14 cellular contexts compared by ENCODE assay signal in the genomic region with DNA sequence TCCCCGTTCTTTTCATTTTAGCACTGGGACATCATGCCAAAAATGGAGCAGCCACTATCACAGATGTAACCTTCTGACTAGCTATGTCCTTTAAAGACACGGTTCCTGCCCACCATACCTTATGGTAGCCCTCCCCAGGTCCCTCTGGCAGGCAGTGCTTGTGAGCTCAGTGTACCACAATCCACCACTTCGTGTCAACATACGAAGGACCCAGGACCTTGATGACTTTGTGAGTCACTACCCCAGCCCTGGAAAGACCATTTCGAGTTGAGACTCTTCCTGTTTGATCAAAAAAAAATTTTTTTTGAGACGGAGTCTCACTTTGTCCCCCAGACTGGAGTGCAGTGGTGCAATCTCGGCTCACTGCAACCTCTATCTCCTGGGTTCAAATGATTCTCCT. TPM values are rescaled to one million over a fixed set of nuclear protein-coding genes. Genes with fewer than 3 reads are reported as not detected.
DNase-seq lines count a peak whose midpoint lies in the region; ATAC-seq and TF ChIP-seq lines count a peak whose summit lies in the region.
"Had no signal": no experiment of that assay in that cellular context is flagged by ENCODE, and none has a peak within 500 bp of the region (broad histone marks: within the 10 kb centered on the region; RNA-seq: fewer than 3 reads in every experiment).

No MANE protein-coding gene starts in this region.

- H3K36me3 ChIP-seq in breast epithelium (peaks cover 5% of the 10 kb centered on the region), adrenal gland (replicated peaks in 1 of 2) (peaks cover 0 to 88% of the 10 kb centered on the region in 2 donors)

- TF ChIP-seq POLR2A in breast epithelium (IDR thresholded peaks at IDR 0.05) (no peak), adrenal gland (IDR thresholded peaks at IDR 0.05) (no peak)

- H3K27ac Mint-ChIP-seq in MCF 10A (ENCODE audit: low read depth, unreplicated experiment): peak overlapping the region; percentile 58
- H3K27ac Mint-ChIP-seq in stimulated activated naive B cell treated with anti-CD40 and anti-IgM and Interleukin-4, amounts not matched to agents 10 μg/mL and 1 μg/mL and 100 μg/mL, for 72 hours: peak overlapping the region; percentile 63

- CTCF ChIA-PET in MCF 10A (lab: Yijun Ruan, JAX): interaction anchor here (0.7 kb wide), 1 partner anchor 990 kb away, joined by 3 read pairs; no protein-coding TSS in a partner anchor

- 34 to 57% (median 53%) methylated on average over 7 of the region's 7 CpGs for WGBS in adrenal gland, 4 donors

- ATAC-seq in stimulated activated naive B cell treated with anti-CD40 and anti-IgM and Interleukin-4, amounts not matched to agents 10 μg/mL and 1 μg/mL and 100 μg/mL, for 72 hours (replicated peaks): no peak
- ATAC-seq: A549 had no signal

- TF ChIP-seq CTCF in MCF 10A (IDR thresholded peaks at IDR 0.05; ENCODE audit: unreplicated experiment): no peak
- no peak for TF ChIP-seq CTCF in breast epithelium (IDR thresholded peaks at IDR 0.05)
- no peak for TF ChIP-seq CTCF in adrenal gland (IDR thresholded peaks at IDR 0.05)

- H3K4me1 ChIP-seq in breast epithelium (no peaks in the 10 kb centered on the region), adrenal gland (replicated peaks in 1 of 2) (peaks cover 0 to 4% of the 10 kb centered on the region in 2 donors)
- H3K4me1 ChIP-seq: A549, Caco-2, HAP-1 had no signal

- no peaks in the 10 kb centered on the region for H3K9me3 Mint-ChIP-seq in MCF 10A (ENCODE audit: unreplicated experiment)
- H3K9me3 Mint-ChIP-seq in stimulated activated naive B cell treated with anti-CD40 and anti-IgM and Interleukin-4, amounts not matched to agents 10 μg/mL and 1 μg/mL and 100 μg/mL, for 72 hours: no peaks in the 10 kb centered on the region
- H3K9me3 Mint-ChIP-seq: CD8-positive, alpha-beta memory T cell had no signal

- H3K27me3 ChIP-seq in breast epithelium (no peaks in the 10 kb centered on the region), adrenal gland (no peaks in the 10 kb centered on the region)

- peaks cover 99% of the 10 kb centered on the region for H3K36me3 Mint-ChIP-seq in MCF 10A (ENCODE audit: insufficient read depth, unreplicated experiment)
- H3K36me3 Mint-ChIP-seq in stimulated activated naive B cell treated with anti-CD40 and anti-IgM and Interleukin-4, amounts not matched to agents 10 μg/mL and 1 μg/mL and 100 μg/mL, for 72 hours: peaks cover 44 to 58% of the 10 kb centered on the region in 2 donors

- DNase-seq in MCF 10A (ENCODE audit: unreplicated experiment) (no peak), breast epithelium (ENCODE audit: low spot score in 2 of 2) (no peak), adrenal gland (peak in 6 of 7 donors; percentile 40 to 56 (median 52)), NCI-H2081 treated with DMSO at 0.1 percent for 48 hours (lab: John Stamatoyannopoulos, UW) (no peak), SIG-M5 treated with dmso at 0.1 percent for 504 hours (lab: John Stamatoyannopoulos, UW; ENCODE audit: unreplicated experiment) (no peak)
- DNase-seq in stimulated activated naive B cell treated with anti-CD40 and anti-IgM and Interleukin-4, amounts not matched to agents 10 μg/mL and 1 μg/mL and 100 μg/mL, for 72 hours: no peak
- DNase-seq in NK-92 treated with Interleukin-12 subunit alpha and Interleukin-12 subunit beta, amount 100 ng/mL, for 24 hours (lab: John Stamatoyannopoulos, UW): no peak
- DNase-seq: Caco-2; CD8-positive, alpha-beta memory T cell; GOT3 had no signal

- no peaks in the 10 kb centered on the region for H3K27me3 Mint-ChIP-seq in MCF 10A (ENCODE audit: insufficient read depth, unreplicated experiment)
- no peaks in the 10 kb centered on the region for H3K27me3 Mint-ChIP-seq in stimulated activated naive B cell treated with anti-CD40 and anti-IgM and Interleukin-4, amounts not matched to agents 10 μg/mL and 1 μg/mL and 100 μg/mL, for 72 hours
- H3K27me3 Mint-ChIP-seq: CD8-positive, alpha-beta memory T cell had no signal

- intact Hi-C loops in MCF 10A (cut with micrococcal nuclease): no loop called here
- intact Hi-C loops in breast epithelium (cut with DNase I; ENCODE audit: low total_unique reads): no loop called here
- intact Hi-C loops in adrenal gland (cut with DNase I): no loop called here

- H3K27ac ChIP-seq in breast epithelium (no peak overlapping the region), adrenal gland (peak overlapping the region in 3 of 5 donors; percentile 0 to 22 (median 20))
- H3K27ac ChIP-seq: A549 had no signal

- no TSS peak for BruUV-seq in MCF 10A (replicated peaks; lab: Mats Ljungman, UMichigan)

- POLR2A ChIA-PET in MCF 10A (lab: Yijun Ruan, JAX): interaction anchor here (1.0 to 1.8 kb wide), 2 partner anchors 11 to 21 kb away, joined by 3 to 8 read pairs; a partner anchor contains a TSS

- H3K4me3 Mint-ChIP-seq in MCF 10A (ENCODE audit: unreplicated experiment): no peak overlapping the region
- H3K4me3 Mint-ChIP-seq in stimulated activated naive B cell treated with anti-CD40 and anti-IgM and Interleukin-4, amounts not matched to agents 10 μg/mL and 1 μg/mL and 100 μg/mL, for 72 hours: no peak overlapping the region
- H3K4me3 Mint-ChIP-seq: CD14-positive monocyte; CD8-positive, alpha-beta memory T cell had no signal

- no peaks in the 10 kb centered on the region for H3K4me1 Mint-ChIP-seq in MCF 10A (ENCODE audit: insufficient read depth, unreplicated experiment)
- H3K4me1 Mint-ChIP-seq in stimulated activated naive B cell treated with anti-CD40 and anti-IgM and Interleukin-4, amounts not matched to agents 10 μg/mL and 1 μg/mL and 100 μg/mL, for 72 hours: no peaks in the 10 kb centered on the region
- H3K4me1 Mint-ChIP-seq: CD14-positive monocyte had no signal

- H3K9me3 ChIP-seq in breast epithelium: no peaks in the 10 kb centered on the region
- H3K9me3 ChIP-seq in adrenal gland (replicated peaks in 1 of 3): no peaks in the 10 kb centered on the region
- H3K9me3 ChIP-seq: A549, Caco-2, HAP-1 had no signal

- H3K4me3 ChIP-seq in breast epithelium (no peak overlapping the region), adrenal gland (no peak overlapping the region)
- H3K4me3 ChIP-seq: A549, HAP-1 had no signal

RNA-seq across cellular contexts. Expression of a gene that starts 21.0 kb away (rescaled TPM):
- 25.6 and 49.7 TPM in 2 replicates for total RNA-seq in MCF 10A (2022)
- 10 to 100 TPM; 39.7 to 61.1 (median 57.0) TPM for total RNA-seq in breast epithelium
- 100 to 1,000 TPM in 1 of 8 donors, 10 to 100 TPM in 7; 27.2 to 101 (median 40.0) TPM for total RNA-seq in adrenal gland
- 10 to 100 TPM; 10.2 to 45.5 (median 11.9) TPM for polyA plus RNA-seq in adrenal gland

RNA-seq across cellular contexts. Expression of a gene that starts 23.0 kb away (rescaled TPM):
- total RNA-seq in MCF 10A (2022) (67.0 and 91.8 TPM in 2 replicates), breast epithelium (10 to 100 TPM; 59.6 to 61.3 (median 60.6) TPM), adrenal gland (10 to 100 TPM; 39.4 to 83.5 (median 52.3) TPM)
- 100 to 1,000 TPM in 1 of 3 donors, 10 to 100 TPM in 2; 18.7 to 140 (median 27.2) TPM for polyA plus RNA-seq in adrenal gland

RNA-seq across cellular contexts. Expression of a gene that starts 45.2 kb away (rescaled TPM):
- total RNA-seq in MCF 10A (2022): 5.0 and 5.5 TPM in 2 replicates
- total RNA-seq in breast epithelium: 1 to 10 TPM; 1.0 to 4.6 (median 2.9) TPM
- 1 to 10 TPM; 1.0 to 4.8 (median 1.5) TPM for total RNA-seq in adrenal gland
- 1 to 10 TPM in 2 of 3 donors, under 1 TPM in 1; 0.40 to 4.1 (median 3.7) TPM for polyA plus RNA-seq in adrenal gland

RNA-seq across cellular contexts. Expression of a gene that starts 51.9 kb away (rescaled TPM):
- total RNA-seq in MCF 10A (2022) (5.5 and 9.2 TPM in 2 replicates), breast epithelium (1 to 10 TPM; 2.9 to 4.0 (median 3.8) TPM), adrenal gland (10 to 100 TPM in 1 of 8 donors, 1 to 10 TPM in 7; 1.9 to 14.2 (median 3.7) TPM)
- 1 to 10 TPM; 3.1 to 5.1 (median 3.1) TPM for polyA plus RNA-seq in adrenal gland
- total RNA-seq: HT1080 had no signal

Comparison
In these comparisons a context has a peak if more than half of its experiments do, and no peak if none do; other contexts are left out.
1. DNase-seq: peak in adrenal gland (6 of 7); none in MCF 10A (single experiment), breast epithelium (0 of 2), stimulated activated naive B cell treated with anti-CD40 and anti-IgM and Interleukin-4, amounts not matched to agents 10 μg/mL and 1 μg/mL and 100 μg/mL, for 72 hours (single experiment), NK-92 treated with Interleukin-12 subunit alpha and Interleukin-12 subunit beta, amount 100 ng/mL, for 24 hours (single experiment), NCI-H2081 treated with DMSO at 0.1 percent for 48 hours (single experiment) and SIG-M5 treated with dmso at 0.1 percent for 504 hours (single experiment).
2. H3K27ac ChIP-seq: peak in adrenal gland (3 of 5); none in breast epithelium (0 of 2).